Comparison of ENCODE assay signal across 28 cellular contexts in the genomic region with DNA sequence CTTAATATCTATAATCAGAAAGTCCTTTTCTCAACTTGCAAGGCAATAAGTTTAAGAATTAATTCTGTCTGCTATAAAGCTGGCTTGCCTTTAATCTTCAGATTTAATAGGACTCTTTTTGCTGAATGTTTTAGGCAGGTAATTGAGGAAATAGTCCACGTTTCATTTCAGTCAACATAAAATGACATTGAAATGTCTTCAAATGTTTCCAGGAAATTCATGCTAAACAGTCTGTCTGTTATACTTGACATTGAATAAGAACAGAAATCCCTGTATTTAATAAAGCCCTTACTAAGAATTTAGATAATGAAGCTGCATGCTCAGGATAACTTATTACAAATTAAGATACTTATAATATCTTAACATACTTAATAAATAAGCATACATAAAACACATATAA.
"Had no signal": no experiment of that assay in that cellular context is flagged by ENCODE, and none has a peak within 500 bp of the region (broad histone marks: within the 10 kb centered on the region; RNA-seq: fewer than 3 reads in every experiment).

No MANE protein-coding gene starts in this region.

- ATAC-seq: activated naive CD4-positive, alpha-beta T cell treated with anti-CD3 and anti-CD28 coated beads, Interleukin-2, amount 50 U/mL, for 72 hours; activated T-cell treated with anti-CD3 and anti-CD28 coated beads, Interleukin-2, amount 50 U/mL, for 4 hours; body of pancreas; Panc1 had no signal

- H3K27me3 ChIP-seq: adrenal gland, body of pancreas, breast epithelium had no signal

- FAIRE-seq: astrocyte had no signal

- H3K36me3 ChIP-seq: adrenal gland, breast epithelium had no signal

- H3K9me3 ChIP-seq: adrenal gland, breast epithelium had no signal

- H3K4me1 ChIP-seq: adrenal gland, body of pancreas, breast epithelium had no signal

- H3K27ac ChIP-seq: breast epithelium, VCaP had no signal

- H3K4me3 ChIP-seq: adrenal gland, body of pancreas, breast epithelium had no signal

- DNase-seq: activated B cell treated with CpG ODN at 0.5 μM for 24 hours; activated CD4-positive, alpha-beta memory T cell treated with anti-CD3 and anti-CD28 coated beads for 36 hours; activated CD4-positive, alpha-beta T cell treated with anti-CD3 and anti-CD28 coated beads for 4 hours; activated CD4-positive, alpha-beta T cell treated with anti-CD3 and anti-CD28 coated beads, Interleukin-2, amount 50 U/mL, for 1 hour; activated CD4-positive, CD25-positive, alpha-beta regulatory T cell treated with anti-CD3 and anti-CD28 coated beads, Interleukin-2, amount 50 U/mL, for 72 hours; activated CD8-positive, alpha-beta memory T cell treated with anti-CD3 and anti-CD28 coated beads, Interleukin-2, amount 50 U/mL, for 4 hours; activated gamma-delta T cell treated with Interleukin-2 at 50 U/mL for 16 hours; activated naive CD4-positive, alpha-beta T cell treated with anti-CD3 and anti-CD28 coated beads for 36 hours; activated T-cell treated with anti-CD3 and anti-CD28 coated beads for 4 hours; activated T-cell treated with anti-CD3 and anti-CD28 coated beads, Interleukin-2, amount 50 U/mL, for 4 hours; adrenal gland; body of pancreas; caudate nucleus; Karpas-422; KBM-7; NCI-H1105; NCI-H1436; NCI-H1694; NCI-H1930; NCI-H2081 treated with DMSO at 0.1 percent for 48 hours; NCI-H345; NCI-H524 treated with DMSO at 0.1 percent for 48 hours; SHP77 treated with DMSO at 0.1 percent for 48 hours had no signal
